32 cellular contexts compared by ENCODE assay signal in the genomic region with DNA sequence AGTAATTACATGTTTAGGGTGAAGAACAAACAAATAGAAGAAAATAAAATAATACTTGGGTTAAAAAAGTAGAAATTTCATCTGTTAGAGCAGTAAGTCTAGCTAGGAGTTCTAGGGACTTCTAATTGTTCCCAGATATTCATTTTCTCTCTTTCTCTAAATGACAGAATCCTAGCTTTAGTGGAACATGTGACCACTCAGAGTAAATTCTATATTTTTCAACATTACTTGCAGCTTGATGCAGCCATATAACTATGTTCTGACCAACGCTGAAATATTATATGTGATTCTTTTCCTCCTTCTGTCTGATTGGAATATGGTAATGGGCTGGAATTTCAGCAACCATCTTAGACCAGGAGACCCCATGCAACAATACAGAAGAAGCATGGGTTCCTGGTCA. TPM values are rescaled to one million over a fixed set of nuclear protein-coding genes. Genes with fewer than 3 reads are reported as not detected.
"Had no signal": no experiment of that assay in that cellular context is flagged by ENCODE, and none has a peak within 500 bp of the region (broad histone marks: within the 10 kb centered on the region; RNA-seq: fewer than 3 reads in every experiment).

No MANE protein-coding gene starts in this region.

- H3K9me3 ChIP-seq: adrenal gland, body of pancreas, esophagus squamous epithelium, heart left ventricle, suprapubic skin, tibial artery, upper lobe of right lung had no signal

- H3K27me3 ChIP-seq: adrenal gland, body of pancreas, spleen, suprapubic skin, tibial artery, upper lobe of right lung had no signal

- H3K9me3 Mint-ChIP-seq: activated CD4-positive, alpha-beta T cell treated with anti-CD3 and anti-CD28 coated beads, Interleukin-2, amount 10 ng/mL, durations not matched to agents 7 days and 5 days; activated naive CD4-positive, alpha-beta T cell treated with anti-CD3 and anti-CD28 coated beads, Interleukin-2, amount 50 U/mL, for 24 hours; activated T-cell treated with anti-CD3 and anti-CD28 coated beads, Interleukin-2, amount 50 U/mL, for 4 hours; activated T-helper 17 cell treated with anti-CD3 and anti-CD28 coated beads, Interleukin-2, amount 50 U/mL, for 72 hours; immature natural killer cell; neural crest cell; WTC11 had no signal

- DNase-seq: activated CD4-positive, alpha-beta T cell treated with anti-CD3 and anti-CD28 coated beads for 1 hour; activated CD4-positive, alpha-beta T cell treated with anti-CD3 and anti-CD28 coated beads, Interleukin-2, amount 10 ng/mL, durations not matched to agents 7 days and 5 days; activated CD8-positive, alpha-beta T cell treated with anti-CD3 and anti-CD28 coated beads for 36 hours; activated gamma-delta T cell treated with Interleukin-2 at 50 U/mL for 16 hours; activated T-cell treated with anti-CD3 and anti-CD28 coated beads, Interleukin-2, amount 50 U/mL, for 4 hours; adrenal gland; aorta; body of pancreas; cortex of kidney; esophagus squamous epithelium; heart left ventricle; hypothalamus; immature natural killer cell; kidney; left colon; mammary epithelial cell; midbrain; naive thymus-derived CD8-positive, alpha-beta T cell; occipital lobe; posterior cingulate gyrus; spleen; stimulated activated naive CD4-positive, alpha-beta T cell; T-helper 2 cell; tibial artery; upper lobe of right lung had no signal

- FAIRE-seq: kidney had no signal

- H3K4me3 ChIP-seq: adrenal gland, body of pancreas, esophagus squamous epithelium, heart left ventricle, spleen, suprapubic skin, tibial artery, upper lobe of right lung had no signal

- H3K4me1 ChIP-seq: adrenal gland, body of pancreas, esophagus squamous epithelium, suprapubic skin, tibial artery had no signal

- H3K27ac ChIP-seq: adrenal gland, body of pancreas, epithelial cell of prostate, esophagus squamous epithelium, foreskin keratinocyte, heart left ventricle, suprapubic skin, tibial artery, upper lobe of right lung had no signal

- H3K36me3 Mint-ChIP-seq: activated naive CD4-positive, alpha-beta T cell treated with anti-CD3 and anti-CD28 coated beads, Interleukin-2, amount 50 U/mL, for 24 hours; immature natural killer cell; naive thymus-derived CD8-positive, alpha-beta T cell; WTC11 had no signal

- H3K27ac Mint-ChIP-seq: activated CD4-positive, alpha-beta T cell treated with anti-CD3 and anti-CD28 coated beads, Interleukin-2, amount 10 ng/mL, durations not matched to agents 7 days and 5 days; activated CD8-positive, alpha-beta T cell treated with anti-CD3 and anti-CD28 coated beads for 36 hours; activated naive CD4-positive, alpha-beta T cell treated with anti-CD3 and anti-CD28 coated beads, Interleukin-2, amount 50 U/mL, for 24 hours; activated T-helper 17 cell treated with anti-CD3 and anti-CD28 coated beads, Interleukin-2, amount 50 U/mL, for 72 hours; immature natural killer cell; naive thymus-derived CD8-positive, alpha-beta T cell; WTC11 had no signal

- H3K36me3 ChIP-seq: adrenal gland, esophagus squamous epithelium, heart left ventricle, suprapubic skin, tibial artery, upper lobe of right lung had no signal

- H3K27me3 Mint-ChIP-seq: activated naive CD4-positive, alpha-beta T cell treated with anti-CD3 and anti-CD28 coated beads, Interleukin-2, amount 50 U/mL, for 24 hours; activated T-helper 17 cell treated with anti-CD3 and anti-CD28 coated beads, Interleukin-2, amount 50 U/mL, for 72 hours had no signal

- H3K4me1 Mint-ChIP-seq: activated CD4-positive, alpha-beta T cell treated with anti-CD3 and anti-CD28 coated beads, Interleukin-2, amount 10 ng/mL, durations not matched to agents 7 days and 5 days; activated naive CD4-positive, alpha-beta T cell treated with anti-CD3 and anti-CD28 coated beads, Interleukin-2, amount 50 U/mL, for 24 hours; activated T-helper 17 cell treated with anti-CD3 and anti-CD28 coated beads, Interleukin-2, amount 50 U/mL, for 72 hours; immature natural killer cell; naive thymus-derived CD8-positive, alpha-beta T cell; WTC11 had no signal

- H3K4me3 Mint-ChIP-seq: activated CD4-positive, alpha-beta T cell treated with anti-CD3 and anti-CD28 coated beads, Interleukin-2, amount 10 ng/mL, durations not matched to agents 7 days and 5 days; activated CD8-positive, alpha-beta T cell treated with anti-CD3 and anti-CD28 coated beads for 36 hours; activated naive CD4-positive, alpha-beta T cell treated with anti-CD3 and anti-CD28 coated beads, Interleukin-2, amount 50 U/mL, for 24 hours; activated T-cell treated with anti-CD3 and anti-CD28 coated beads, Interleukin-2, amount 50 U/mL, for 4 hours; activated T-helper 17 cell treated with anti-CD3 and anti-CD28 coated beads, Interleukin-2, amount 50 U/mL, for 72 hours; immature natural killer cell; naive thymus-derived CD8-positive, alpha-beta T cell; neural crest cell; WTC11 had no signal

RNA-seq across cellular contexts. Expression of gene VEPH1, which starts 58.4 kb away (rescaled TPM):
- total RNA-seq: activated CD4-positive, alpha-beta T cell treated with anti-CD3 and anti-CD28 coated beads, Interleukin-2, amount 10 ng/mL, durations not matched to agents 7 days and 5 days; activated CD8-positive, alpha-beta T cell treated with anti-CD3 and anti-CD28 coated beads for 36 hours; activated T-helper 17 cell treated with anti-CD3 and anti-CD28 coated beads, Interleukin-2, amount 50 U/mL, for 72 hours; esophagus squamous epithelium; naive thymus-derived CD8-positive, alpha-beta T cell had no signal
- polyA plus RNA-seq: naive thymus-derived CD8-positive, alpha-beta T cell had no signal
